In the genomic region with DNA sequence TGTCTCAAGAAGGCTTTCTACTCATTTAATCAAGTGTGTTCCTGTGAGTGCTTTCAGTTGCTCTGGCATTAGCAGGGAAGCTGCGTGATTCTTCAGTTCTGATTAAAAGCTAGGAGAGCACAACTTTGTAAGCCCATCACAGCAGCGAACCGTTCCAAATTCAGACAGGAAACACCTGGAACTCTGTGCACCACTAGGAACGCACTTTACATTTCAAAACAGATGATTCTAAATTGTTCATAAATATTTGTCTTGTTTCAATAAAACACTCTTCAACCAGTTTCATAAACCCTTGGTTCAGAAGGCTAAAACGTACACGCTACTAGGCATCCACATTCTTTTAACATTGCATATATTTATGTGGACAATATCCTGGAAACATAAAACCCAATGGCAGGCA, we compare ENCODE assay signal across 1 cellular context.
TF ChIP-seq lines count a peak whose summit lies in the region.

No MANE protein-coding gene starts in this region.

TF ChIP-seq in IMR-90, 13 proteins besides CTCF, POLR2A, EP300 and RAD21:
- TF ChIP-seq MXI1 (IDR thresholded peaks at IDR 0.05; ENCODE audit: borderline replicate concordance, low read depth, low read length) (no peak), RFX5 (IDR thresholded peaks at IDR 0.05; ENCODE audit: low read depth, low read length) (no peak), MAZ (IDR thresholded peaks at IDR 0.05; ENCODE audit: borderline replicate concordance, low read depth, low read length) (no peak), RCOR1 (IDR thresholded peaks at IDR 0.05; ENCODE audit: insufficient replicate concordance, low read length) (no peak), CHD1 (IDR thresholded peaks at IDR 0.05; ENCODE audit: low read depth, low read length) (no peak), NFE2L2 (IDR thresholded peaks at IDR 0.05; ENCODE audit: low read depth, low read length) (no peak)
